Comparison of ENCODE assay signal across 14 cellular contexts in the genomic region with DNA sequence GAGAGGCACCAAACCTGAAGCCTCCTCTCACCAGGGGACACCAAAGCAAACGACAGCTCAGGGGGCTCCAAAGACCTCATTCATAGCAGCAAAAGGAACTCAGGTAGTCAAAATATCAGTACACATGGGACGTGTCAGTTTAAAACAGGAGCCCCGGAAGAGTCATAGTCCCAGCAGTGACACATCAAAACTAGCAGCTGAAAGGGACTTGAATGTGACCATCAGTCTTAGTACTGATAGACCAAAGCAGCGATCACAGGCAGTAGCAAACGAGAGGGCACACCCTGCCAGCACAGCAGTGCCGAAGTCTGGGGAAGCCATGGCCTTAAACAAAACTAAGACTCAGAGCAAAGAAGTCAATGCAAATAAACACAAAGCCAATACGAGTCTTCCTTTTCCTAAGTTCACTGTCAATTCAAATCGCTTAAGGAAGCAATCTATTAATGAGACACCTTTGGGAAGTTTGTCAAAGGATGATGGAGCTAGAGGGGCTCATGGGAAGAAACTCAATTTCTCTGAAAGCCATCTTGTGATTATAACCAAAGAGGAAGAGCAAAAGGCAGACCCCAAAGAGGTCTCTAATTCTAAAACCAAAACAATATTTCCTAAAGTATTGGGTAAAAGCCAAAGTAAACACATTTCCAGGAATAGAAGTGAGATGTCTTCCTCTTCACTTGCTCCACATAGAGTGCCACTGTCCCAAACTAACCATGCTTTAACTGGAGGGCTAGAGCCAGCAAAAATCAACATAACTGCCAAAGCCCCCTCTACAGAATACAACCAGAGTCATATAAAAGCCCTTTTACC. TPM values are rescaled to one million over a fixed set of nuclear protein-coding genes. Genes with fewer than 3 reads are reported as not detected.
DNase-seq lines count a peak whose midpoint lies in the region; ATAC-seq and TF ChIP-seq lines count a peak whose summit lies in the region.
"Had no signal": no experiment of that assay in that cellular context is flagged by ENCODE, and none has a peak within 500 bp of the region (broad histone marks: within the 10 kb centered on the region; RNA-seq: fewer than 3 reads in every experiment).

No MANE protein-coding gene starts in this region.

- 70% methylated on average over 3 of the region's 8 CpGs; no CpG with 5 or more reads in 1 of the 2 experiments for WGBS in IMR-90 (ENCODE audit: extremely low coverage in 2 of 2, insufficient read length in 1 of 2), 2 experiments
- WGBS in smooth muscle cell (ENCODE audit: low lambda C conversion rate), result 91% methylated on average over 8 of the region's 8 CpGs

- H3K23ac ChIP-seq in IMR-90 (ENCODE audit: low read depth, low read length), result peak overlapping the region; percentile 85

- peak overlapping the region; percentile 82 to 87 for H4K8ac ChIP-seq in IMR-90 (ENCODE audit: low read depth in 2 of 2, low read length in 2 of 2)

- no peak for DNase-seq in IMR-90
- DNase-seq in foreskin keratinocyte, result no peak
- no peak for DNase-seq in smooth muscle cell (lab: John Stamatoyannopoulos, UW; ENCODE audit: unreplicated experiment)
- DNase-seq in NCI-H226, result no peak
- no peak for DNase-seq in activated CD4-positive, CD25-positive, alpha-beta regulatory T cell treated with anti-CD3 and anti-CD28 coated beads, Interleukin-2, amount 50 U/mL, for 72 hours
- no peak for DNase-seq in NCI-H748 (lab: John Stamatoyannopoulos, UW; ENCODE audit: unreplicated experiment)
- no peak for DNase-seq in NCI-H2196 treated with DMSO at 0.1 percent for 48 hours (lab: John Stamatoyannopoulos, UW; ENCODE audit: unreplicated experiment)
- DNase-seq: activated CD8-positive, alpha-beta T cell treated with anti-CD3 and anti-CD28 coated beads, Interleukin-2, amount 10 ng/mL, durations not matched to agents 7 days and 5 days; activated naive CD4-positive, alpha-beta T cell; NCI-H1436; ovary had no signal

- peaks cover 20% of the 10 kb centered on the region for H3K4me1 ChIP-seq in IMR-90 (ENCODE audit: control insufficient read depth, insufficient read depth, low read length)
- H3K4me1 ChIP-seq in foreskin keratinocyte, result peaks cover 28% of the 10 kb centered on the region
- peaks cover 7% of the 10 kb centered on the region for H3K4me1 ChIP-seq in smooth muscle cell (ENCODE audit: low read depth)

- peaks cover 25 to 60% of the 10 kb centered on the region in 2 experiments for H3K79me1 ChIP-seq in IMR-90 (ENCODE audit: low read depth in 1 of 2, low read length in 2 of 2)

- peak overlapping the region; percentile 87 for H3K18ac ChIP-seq in IMR-90 (ENCODE audit: low read depth, low read length)

- peak overlapping the region; percentile 77 for H4K5ac ChIP-seq in IMR-90 (ENCODE audit: low read depth, low read length)

- H3K4me2 ChIP-seq in IMR-90 (ENCODE audit: low read depth, low read length) (peak overlapping the region; percentile 88), smooth muscle cell (peak overlapping the region; percentile 83)

- H3K27ac Mint-ChIP-seq in activated T-helper 17 cell treated with anti-CD3 and anti-CD28 coated beads, Interleukin-2, amount 50 U/mL, for 72 hours, result peak overlapping the region; percentile 86
- H3K27ac Mint-ChIP-seq: activated CD8-positive, alpha-beta T cell treated with anti-CD3 and anti-CD28 coated beads, Interleukin-2, amount 10 ng/mL, durations not matched to agents 7 days and 5 days; T-helper 1 cell treated with Interleukin-12 subunit alpha and Interleukin-12 subunit beta and Interleukin-4 antibody, amounts not matched to agents 30 μg/mL and 1 μg/mL, for 36 hours had no signal

- no peak overlapping the region for H3K4me3 Mint-ChIP-seq in activated T-helper 17 cell treated with anti-CD3 and anti-CD28 coated beads, Interleukin-2, amount 50 U/mL, for 72 hours
- H3K4me3 Mint-ChIP-seq: activated CD8-positive, alpha-beta T cell treated with anti-CD3 and anti-CD28 coated beads, Interleukin-2, amount 10 ng/mL, durations not matched to agents 7 days and 5 days; T-helper 1 cell treated with Interleukin-12 subunit alpha and Interleukin-12 subunit beta and Interleukin-4 antibody, amounts not matched to agents 30 μg/mL and 1 μg/mL, for 36 hours had no signal

- no peaks in the 10 kb centered on the region for H3K36me3 Mint-ChIP-seq in activated T-helper 17 cell treated with anti-CD3 and anti-CD28 coated beads, Interleukin-2, amount 50 U/mL, for 72 hours (ENCODE audit: low read depth)

- peak overlapping the region; percentile 88 for H2BK120ac ChIP-seq in IMR-90 (ENCODE audit: low read depth, low read length)

- H3K9ac ChIP-seq in IMR-90 (ENCODE audit: low read depth, low read length) (peak overlapping the region; percentile 95), smooth muscle cell (ENCODE audit: low read depth) (no peak overlapping the region)

- H3K27me3 Mint-ChIP-seq in activated T-helper 17 cell treated with anti-CD3 and anti-CD28 coated beads, Interleukin-2, amount 50 U/mL, for 72 hours, result peaks cover 9% of the 10 kb centered on the region

- in situ Hi-C loops in IMR-90 (cut with MboI; ENCODE audit: low sequenced_read_pairs), result no loop called here

- no peaks in the 10 kb centered on the region for H3F3A ChIP-seq in smooth muscle cell (ENCODE audit: low read depth)

- H3K79me2 ChIP-seq in smooth muscle cell (ENCODE audit: low read depth), result no peaks in the 10 kb centered on the region

- TF ChIP-seq RAD21 in IMR-90 (IDR thresholded peaks at IDR 0.05; ENCODE audit: low read length), result no peak

- CTCF ChIA-PET in IMR-90 (lab: Yijun Ruan, JAX), result no interaction called here

- H3K4me1 Mint-ChIP-seq in activated T-helper 17 cell treated with anti-CD3 and anti-CD28 coated beads, Interleukin-2, amount 50 U/mL, for 72 hours, result peaks cover 16% of the 10 kb centered on the region

- peak overlapping the region; percentile 59 for H2AK9ac ChIP-seq in IMR-90 (replicated peaks; ENCODE audit: low read depth, low read length, poor library complexity)

- peak overlapping the region; percentile 91; the same call in 1 of the 2 replicates for H3K56ac ChIP-seq in IMR-90 (ENCODE audit: extremely low read depth, insufficient read depth, low read length)

- peak overlapping the region; percentile 76 for H2AK5ac ChIP-seq in IMR-90 (ENCODE audit: low read depth, low read length)

- no peak for TF ChIP-seq CTCF in IMR-90 (conservative IDR thresholded peaks at IDR 0.05; ENCODE audit: low read depth, low read length)
- no peak for TF ChIP-seq CTCF in foreskin keratinocyte (conservative IDR thresholded peaks at IDR 0.05)
- no peak for TF ChIP-seq CTCF in smooth muscle cell (IDR thresholded peaks at IDR 0.05; ENCODE audit: borderline replicate concordance, insufficient read depth, poor library complexity, severe bottlenecking)

- POLR2A ChIA-PET in IMR-90 (lab: Charles Lee; ENCODE audit: unreplicated experiment), result interaction anchor here (0.9 kb wide), 2 partner anchors 9 to 29 kb away, joined by 4 read pairs; no protein-coding TSS in a partner anchor

- H2BK20ac ChIP-seq in IMR-90 (ENCODE audit: low read depth, low read length), result peak overlapping the region; percentile 67

- H3K9me1 ChIP-seq in IMR-90 (ENCODE audit: insufficient read depth, low read length), result peaks cover 4% of the 10 kb centered on the region

- peak overlapping the region; percentile 97 for H3K27ac ChIP-seq in IMR-90 (ENCODE audit: insufficient read depth, low read length)
- peak overlapping the region; percentile 91 for H3K27ac ChIP-seq in foreskin keratinocyte
- H3K27ac ChIP-seq in smooth muscle cell (ENCODE audit: low read depth), result no peak overlapping the region
- H3K27ac ChIP-seq: ovary had no signal

- H4K91ac ChIP-seq in IMR-90 (ENCODE audit: insufficient read depth, low read depth, low read length), result peak overlapping the region; percentile 93

- H3K9me3 ChIP-seq in IMR-90 (ENCODE audit: control insufficient read depth, insufficient read depth, low read length), result no peaks in the 10 kb centered on the region
- no peaks in the 10 kb centered on the region for H3K9me3 ChIP-seq in smooth muscle cell (replicated peaks; ENCODE audit: low read depth)
- H3K9me3 ChIP-seq: ovary had no signal

- dilution Hi-C loops in IMR-90 (cut with HindIII; ENCODE audit: low sequenced_read_pairs, unreplicated experiment), result no loop called here

- peak overlapping the region; percentile 94 for H2BK5ac ChIP-seq in IMR-90 (ENCODE audit: low read depth, low read length, poor library complexity, severe bottlenecking)

- intact Hi-C loops in IMR-90 (cut with micrococcal nuclease), result loop anchor here (2.0 kb wide), 1 partner anchor 26 kb away; no protein-coding TSS in a partner anchor

- no peak for TF ChIP-seq POLR2A in IMR-90 (IDR thresholded peaks at IDR 0.05; ENCODE audit: low read depth, low read length)

- H3K4ac ChIP-seq in IMR-90 (ENCODE audit: low read depth, low read length), result peak overlapping the region; percentile 88

- H2AFZ ChIP-seq in IMR-90 (replicated peaks; ENCODE audit: low read length, poor library complexity), result peak overlapping the region; percentile 84
- H2AFZ ChIP-seq in smooth muscle cell (ENCODE audit: low read depth), result no peak overlapping the region

- peak overlapping the region; percentile 84 for H3K14ac ChIP-seq in IMR-90 (replicated peaks; ENCODE audit: low read depth, low read length)

- peak overlapping the region; percentile 66 for H3K4me3 ChIP-seq in IMR-90 (ENCODE audit: insufficient read depth, low read depth, low read length)
- H3K4me3 ChIP-seq in smooth muscle cell, result peak overlapping the region; percentile 48
- H3K4me3 ChIP-seq: ovary had no signal

- TSS peak; percentile 81 for BruUV-seq in IMR-90 (replicated peaks; lab: Mats Ljungman, UMichigan)

- ATAC-seq in IMR-90 (ENCODE audit: low read depth) (no peak; the same call in 1 of the 2 replicates), foreskin keratinocyte (no peak)
- ATAC-seq in activated T-helper 17 cell treated with anti-CD3 and anti-CD28 coated beads, Interleukin-2, amount 50 U/mL, for 72 hours (replicated peaks), result no peak
- ATAC-seq: activated CD8-positive, alpha-beta T cell treated with anti-CD3 and anti-CD28 coated beads, Interleukin-2, amount 10 ng/mL, durations not matched to agents 7 days and 5 days had no signal

- no peaks in the 10 kb centered on the region for H3K9me3 Mint-ChIP-seq in activated T-helper 17 cell treated with anti-CD3 and anti-CD28 coated beads, Interleukin-2, amount 50 U/mL, for 72 hours
- H3K9me3 Mint-ChIP-seq: T-helper 1 cell treated with Interleukin-12 subunit alpha and Interleukin-12 subunit beta and Interleukin-4 antibody, amounts not matched to agents 30 μg/mL and 1 μg/mL, for 36 hours had no signal

- H2BK15ac ChIP-seq in IMR-90 (ENCODE audit: low read depth, low read length), result peak overlapping the region; percentile 68

- H4K20me1 ChIP-seq in IMR-90 (ENCODE audit: insufficient read depth, low read length), result no peaks in the 10 kb centered on the region
- H4K20me1 ChIP-seq in smooth muscle cell (ENCODE audit: low read depth), result no peaks in the 10 kb centered on the region

- no peaks in the 10 kb centered on the region for H3K36me3 ChIP-seq in IMR-90 (ENCODE audit: control insufficient read depth, insufficient read depth, low read length)
- no peaks in the 10 kb centered on the region for H3K36me3 ChIP-seq in smooth muscle cell (ENCODE audit: low read depth)
- H3K36me3 ChIP-seq: ovary had no signal

- H3K27me3 ChIP-seq in IMR-90 (ENCODE audit: control insufficient read depth, insufficient read depth, low read length) (no peaks in the 10 kb centered on the region), foreskin keratinocyte (no peaks in the 10 kb centered on the region), smooth muscle cell (ENCODE audit: low read depth) (no peaks in the 10 kb centered on the region)
- H3K27me3 ChIP-seq: ovary had no signal

RNA-seq across cellular contexts. Expression of gene GALNT5, which starts 1.2 kb away (rescaled TPM):
- total RNA-seq in IMR-90 (2012; rRNA removed) (63.3 and 73.6 TPM in 2 replicates), foreskin keratinocyte (10.2 and 14.4 TPM in 2 replicates), smooth muscle cell (1.8 and 2.5 TPM in 2 replicates)
- polyA plus RNA-seq in IMR-90 (2012; rRNA removed) (28.9 and 36.3 TPM in 2 replicates), foreskin keratinocyte (2.6 and 4.4 TPM in 2 replicates), smooth muscle cell (1.5 and 2.0 TPM in 2 replicates)
- polyA plus RNA-seq in IMR-90 (2012; cell fraction: cytosol; rRNA removed), result 7.2 and 7.9 TPM in 2 replicates
- polyA plus RNA-seq in IMR-90 (2012; cell fraction: nucleus; rRNA removed; ENCODE audit: low replicate concordance), result 4.0 and 36.8 TPM in 2 replicates
- under 1 TPM; 0.08 to 0.17 TPM for total RNA-seq in activated T-helper 17 cell treated with anti-CD3 and anti-CD28 coated beads, Interleukin-2, amount 50 U/mL, for 72 hours
- total RNA-seq: activated CD8-positive, alpha-beta T cell treated with anti-CD3 and anti-CD28 coated beads, Interleukin-2, amount 10 ng/mL, durations not matched to agents 7 days and 5 days; HT1080 had no signal
